ENCODE assay signal across 1 cellular context in genomic region chr11:120612363-120613263, GRCh38.
A peak's percentile ranks its signal among the peaks of the same experiment; 100 is the strongest.
TF ChIP-seq lines count a peak whose summit lies in the region.

No MANE protein-coding gene starts in this region.

TF ChIP-seq in HepG2, 621 proteins besides CTCF, POLR2A, EP300 and RAD21 (continued from another document and continues in another):
- TF ChIP-seq ATF3 (CRISPR knock-in tag; IDR thresholded peaks at IDR 0.05) (0 out of 2 replicates have a peak, but pooled peaks have one; percentile 32), MXI1 (IDR thresholded peaks at IDR 0.05; ENCODE audit: borderline replicate concordance, low read depth, low read length) (peak; percentile 30; the same call in 1 of the 3 replicates), ZFAT (CRISPR knock-in tag; conservative IDR thresholded peaks at IDR 0.05) (no peak), TFAP4 (IDR thresholded peaks at IDR 0.05; ENCODE audit: borderline replicate concordance, low read depth) (peak; percentile 87), NBN (conservative IDR thresholded peaks at IDR 0.05) (no peak), ZSCAN5A (CRISPR knock-in tag; IDR thresholded peaks at IDR 0.05; ENCODE audit: borderline replicate concordance) (no peak), EEA1 (CRISPR knock-in tag; IDR thresholded peaks at IDR 0.05; ENCODE audit: borderline replicate concordance) (no peak), TBL1XR1 (IDR thresholded peaks at IDR 0.05; ENCODE audit: borderline replicate concordance, low read length, partially characterized antibody) (no peak), MAZ (IDR thresholded peaks at IDR 0.05; ENCODE audit: borderline replicate concordance, low read depth, low read length) (no peak), MAZ (CRISPR knock-in tag; IDR thresholded peaks at IDR 0.05; ENCODE audit: low read depth) (no peak), ZNF235 (CRISPR knock-in tag; IDR thresholded peaks at IDR 0.05; ENCODE audit: borderline replicate concordance) (no peak), NFIC (IDR thresholded peaks at IDR 0.05; ENCODE audit: low read length) (no peak), TEF (CRISPR knock-in tag; IDR thresholded peaks at IDR 0.05) (no peak), HNF4A (CRISPR knock-in tag; IDR thresholded peaks at IDR 0.05) (peak; percentile 68), ARNTL (CRISPR knock-in tag; IDR thresholded peaks at IDR 0.05) (no peak), ZNF263 (CRISPR knock-in tag; IDR thresholded peaks at IDR 0.05) (peak; percentile 76), MAFF (IDR thresholded peaks at IDR 0.05; ENCODE audit: low read depth, low read length) (no peak), ZNF501 (CRISPR knock-in tag; IDR thresholded peaks at IDR 0.05) (no peak), CHD2 (IDR thresholded peaks at IDR 0.05; ENCODE audit: low read depth, low read length) (no peak), PAX8 (CRISPR knock-in tag; IDR thresholded peaks at IDR 0.05; ENCODE audit: borderline replicate concordance) (no peak), USF2 (IDR thresholded peaks at IDR 0.05; ENCODE audit: low read depth, low read length) (no peak), USF2 (CRISPR knock-in tag; IDR thresholded peaks at IDR 0.05; ENCODE audit: borderline replicate concordance) (no peak), ZNF136 (CRISPR knock-in tag; IDR thresholded peaks at IDR 0.05; ENCODE audit: low read depth) (no peak), ZNF607 (CRISPR knock-in tag; IDR thresholded peaks at IDR 0.05; ENCODE audit: borderline replicate concordance) (no peak), ZNF225 (CRISPR knock-in tag; IDR thresholded peaks at IDR 0.05) (no peak), ZNF564 (CRISPR knock-in tag; IDR thresholded peaks at IDR 0.05) (no peak), NCOR1 (IDR thresholded peaks at IDR 0.05; ENCODE audit: borderline replicate concordance, low read length) (no peak), ZNF441 (CRISPR knock-in tag; IDR thresholded peaks at IDR 0.05; ENCODE audit: borderline replicate concordance) (no peak), NFKBIZ (CRISPR knock-in tag; IDR thresholded peaks at IDR 0.05) (no peak), ZBTB38 (CRISPR knock-in tag; IDR thresholded peaks at IDR 0.05) (no peak), XBP1 (CRISPR knock-in tag; IDR thresholded peaks at IDR 0.05) (no peak), AHDC1 (CRISPR knock-in tag; IDR thresholded peaks at IDR 0.05; ENCODE audit: borderline replicate concordance) (0 out of 2 replicates have a peak, but pooled peaks have one; percentile 16), FLYWCH1 (CRISPR knock-in tag; IDR thresholded peaks at IDR 0.05) (no peak), FOSL1 (CRISPR knock-in tag; IDR thresholded peaks at IDR 0.05; ENCODE audit: borderline replicate concordance) (0 out of 2 replicates have a peak, but pooled peaks have one; percentile 29), STAT5B (CRISPR knock-in tag; IDR thresholded peaks at IDR 0.05) (no peak), JUNB (CRISPR knock-in tag; IDR thresholded peaks at IDR 0.05; ENCODE audit: borderline replicate concordance) (no peak), ZNF101 (CRISPR knock-in tag; IDR thresholded peaks at IDR 0.05; ENCODE audit: borderline replicate concordance, low read depth) (no peak), RFXANK (CRISPR knock-in tag; IDR thresholded peaks at IDR 0.05) (no peak), NRL (CRISPR knock-in tag; IDR thresholded peaks at IDR 0.05; ENCODE audit: borderline replicate concordance) (no peak), CEBPG (CRISPR knock-in tag; IDR thresholded peaks at IDR 0.05) (no peak), BRD4 (CRISPR knock-in tag; IDR thresholded peaks at IDR 0.05) (no peak)
- TF ChIP-seq, protein P1, sequence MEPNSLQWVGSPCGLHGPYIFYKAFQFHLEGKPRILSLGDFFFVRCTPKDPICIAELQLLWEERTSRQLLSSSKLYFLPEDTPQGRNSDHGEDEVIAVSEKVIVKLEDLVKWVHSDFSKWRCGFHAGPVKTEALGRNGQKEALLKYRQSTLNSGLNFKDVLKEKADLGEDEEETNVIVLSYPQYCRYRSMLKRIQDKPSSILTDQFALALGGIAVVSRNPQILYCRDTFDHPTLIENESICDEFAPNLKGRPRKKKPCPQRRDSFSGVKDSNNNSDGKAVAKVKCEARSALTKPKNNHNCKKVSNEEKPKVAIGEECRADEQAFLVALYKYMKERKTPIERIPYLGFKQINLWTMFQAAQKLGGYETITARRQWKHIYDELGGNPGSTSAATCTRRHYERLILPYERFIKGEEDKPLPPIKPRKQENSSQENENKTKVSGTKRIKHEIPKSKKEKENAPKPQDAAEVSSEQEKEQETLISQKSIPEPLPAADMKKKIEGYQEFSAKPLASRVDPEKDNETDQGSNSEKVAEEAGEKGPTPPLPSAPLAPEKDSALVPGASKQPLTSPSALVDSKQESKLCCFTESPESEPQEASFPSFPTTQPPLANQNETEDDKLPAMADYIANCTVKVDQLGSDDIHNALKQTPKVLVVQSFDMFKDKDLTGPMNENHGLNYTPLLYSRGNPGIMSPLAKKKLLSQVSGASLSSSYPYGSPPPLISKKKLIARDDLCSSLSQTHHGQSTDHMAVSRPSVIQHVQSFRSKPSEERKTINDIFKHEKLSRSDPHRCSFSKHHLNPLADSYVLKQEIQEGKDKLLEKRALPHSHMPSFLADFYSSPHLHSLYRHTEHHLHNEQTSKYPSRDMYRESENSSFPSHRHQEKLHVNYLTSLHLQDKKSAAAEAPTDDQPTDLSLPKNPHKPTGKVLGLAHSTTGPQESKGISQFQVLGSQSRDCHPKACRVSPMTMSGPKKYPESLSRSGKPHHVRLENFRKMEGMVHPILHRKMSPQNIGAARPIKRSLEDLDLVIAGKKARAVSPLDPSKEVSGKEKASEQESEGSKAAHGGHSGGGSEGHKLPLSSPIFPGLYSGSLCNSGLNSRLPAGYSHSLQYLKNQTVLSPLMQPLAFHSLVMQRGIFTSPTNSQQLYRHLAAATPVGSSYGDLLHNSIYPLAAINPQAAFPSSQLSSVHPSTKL (CRISPR knock-in tag; IDR thresholded peaks at IDR 0.05): no peak
- TF ChIP-seq, protein P2, sequence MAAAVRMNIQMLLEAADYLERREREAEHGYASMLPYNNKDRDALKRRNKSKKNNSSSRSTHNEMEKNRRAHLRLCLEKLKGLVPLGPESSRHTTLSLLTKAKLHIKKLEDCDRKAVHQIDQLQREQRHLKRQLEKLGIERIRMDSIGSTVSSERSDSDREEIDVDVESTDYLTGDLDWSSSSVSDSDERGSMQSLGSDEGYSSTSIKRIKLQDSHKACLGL (CRISPR knock-in tag; IDR thresholded peaks at IDR 0.05): no peak
- TF ChIP-seq, protein P3, sequence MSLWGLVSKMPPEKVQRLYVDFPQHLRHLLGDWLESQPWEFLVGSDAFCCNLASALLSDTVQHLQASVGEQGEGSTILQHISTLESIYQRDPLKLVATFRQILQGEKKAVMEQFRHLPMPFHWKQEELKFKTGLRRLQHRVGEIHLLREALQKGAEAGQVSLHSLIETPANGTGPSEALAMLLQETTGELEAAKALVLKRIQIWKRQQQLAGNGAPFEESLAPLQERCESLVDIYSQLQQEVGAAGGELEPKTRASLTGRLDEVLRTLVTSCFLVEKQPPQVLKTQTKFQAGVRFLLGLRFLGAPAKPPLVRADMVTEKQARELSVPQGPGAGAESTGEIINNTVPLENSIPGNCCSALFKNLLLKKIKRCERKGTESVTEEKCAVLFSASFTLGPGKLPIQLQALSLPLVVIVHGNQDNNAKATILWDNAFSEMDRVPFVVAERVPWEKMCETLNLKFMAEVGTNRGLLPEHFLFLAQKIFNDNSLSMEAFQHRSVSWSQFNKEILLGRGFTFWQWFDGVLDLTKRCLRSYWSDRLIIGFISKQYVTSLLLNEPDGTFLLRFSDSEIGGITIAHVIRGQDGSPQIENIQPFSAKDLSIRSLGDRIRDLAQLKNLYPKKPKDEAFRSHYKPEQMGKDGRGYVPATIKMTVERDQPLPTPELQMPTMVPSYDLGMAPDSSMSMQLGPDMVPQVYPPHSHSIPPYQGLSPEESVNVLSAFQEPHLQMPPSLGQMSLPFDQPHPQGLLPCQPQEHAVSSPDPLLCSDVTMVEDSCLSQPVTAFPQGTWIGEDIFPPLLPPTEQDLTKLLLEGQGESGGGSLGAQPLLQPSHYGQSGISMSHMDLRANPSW (CRISPR knock-in tag; IDR thresholded peaks at IDR 0.05; ENCODE audit: borderline replicate concordance): no peak
